Comparison of ENCODE assay signal across 13 cellular contexts in the genomic region with DNA sequence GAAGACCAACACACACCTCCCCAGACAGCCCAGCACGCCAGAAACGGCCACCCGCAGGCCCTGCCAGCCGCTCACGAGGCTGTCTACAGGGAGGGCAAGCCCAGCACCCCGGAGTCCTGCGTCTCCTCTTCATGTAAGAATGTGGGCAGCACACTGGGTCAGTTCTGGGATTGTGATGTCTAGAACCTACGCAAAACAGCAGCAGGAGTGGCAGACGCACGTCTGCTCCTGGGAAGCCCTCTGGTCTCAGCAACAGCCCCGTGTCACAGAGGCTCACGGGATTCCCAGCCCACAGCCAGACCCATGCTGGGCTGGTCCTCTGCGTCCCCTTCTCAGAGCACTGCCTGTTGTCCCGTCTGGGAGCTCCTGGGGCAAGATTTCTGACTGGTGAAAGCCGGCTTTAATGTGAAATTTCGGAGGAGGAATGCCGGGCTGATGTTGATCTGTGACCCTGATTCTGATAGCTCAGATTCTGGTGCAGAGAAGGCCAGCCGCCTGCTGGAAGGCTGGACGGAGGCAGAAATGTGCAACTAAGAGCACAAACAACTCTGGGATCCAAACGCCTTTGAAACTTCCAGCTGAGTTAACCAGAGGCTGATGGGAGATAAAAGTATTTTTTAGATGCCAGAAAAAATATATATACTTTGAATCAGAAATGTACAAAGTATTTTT. TPM values are rescaled to one million over a fixed set of nuclear protein-coding genes. Genes with fewer than 3 reads are reported as not detected.
DNase-seq lines count a peak whose midpoint lies in the region; TF ChIP-seq lines count a peak whose summit lies in the region.
"Had no signal": no experiment of that assay in that cellular context is flagged by ENCODE, and none has a peak within 500 bp of the region (broad histone marks: within the 10 kb centered on the region; RNA-seq: fewer than 3 reads in every experiment).

No MANE protein-coding gene starts in this region.

- peaks cover 16% of the 10 kb centered on the region for H3K4me1 Mint-ChIP-seq in nephron
- H3K4me1 Mint-ChIP-seq in activated T-cell treated with anti-CD3 and anti-CD28 coated beads, Interleukin-2, amount 50 U/mL, for 24 hours (ENCODE audit: low read depth): no peaks in the 10 kb centered on the region

- in situ Hi-C loops in transverse colon (cut with MboI; ENCODE audit: low pct_ligation_motif_present in 1 of 4, low pct_unique_long_range_greater_than_20kb in 1 of 4, low sequenced_read_pairs in 3 of 4): no loop called here

- peaks cover 2% of the 10 kb centered on the region for H3K27me3 Mint-ChIP-seq in nephron (ENCODE audit: low read depth)
- no peaks in the 10 kb centered on the region for H3K27me3 Mint-ChIP-seq in activated T-cell treated with anti-CD3 and anti-CD28 coated beads, Interleukin-2, amount 50 U/mL, for 24 hours

- no peaks in the 10 kb centered on the region for H3K9me2 ChIP-seq in SK-N-SH

- peak overlapping the region in 1 of 3 experiments; percentile 41 for H3K4me3 Mint-ChIP-seq in nephron
- no peak overlapping the region for H3K4me3 Mint-ChIP-seq in activated T-cell treated with anti-CD3 and anti-CD28 coated beads, Interleukin-2, amount 50 U/mL, for 24 hours

- H3K9ac ChIP-seq in SK-N-SH: no peak overlapping the region

- 80% methylated on average over 15 of the region's 20 CpGs for WGBS in SK-N-SH (ENCODE audit: low lambda C conversion rate)
- 74% methylated on average over 20 of the region's 20 CpGs; no CpG with 5 or more reads in 1 of the 2 donors for WGBS in transverse colon (ENCODE audit: low coverage in 1 of 2), 2 donors

- no peaks in the 10 kb centered on the region for H3K36me3 ChIP-seq in SK-N-SH (replicated peaks in 1 of 2; ENCODE audit: control insufficient read depth in 1 of 2, insufficient read depth in 2 of 2, low read length in 1 of 2)
- no peaks in the 10 kb centered on the region for H3K36me3 ChIP-seq in transverse colon

- peaks cover 0 to 51% of the 10 kb centered on the region in 2 experiments; a peak in 2 of 4 replicates for H3K4me1 ChIP-seq in SK-N-SH (ENCODE audit: control insufficient read depth in 1 of 2, insufficient read depth in 2 of 2, low read depth in 1 of 2, low read length in 1 of 2)
- H3K4me1 ChIP-seq in transverse colon: peaks cover 0 to 5% (median 0%) of the 10 kb centered on the region in 4 donors

- no peaks in the 10 kb centered on the region for H3K9me3 Mint-ChIP-seq in nephron
- no peaks in the 10 kb centered on the region for H3K9me3 Mint-ChIP-seq in activated T-cell treated with anti-CD3 and anti-CD28 coated beads, Interleukin-2, amount 50 U/mL, for 24 hours

- POLR2A ChIA-PET in SK-N-SH (lab: Yijun Ruan, JAX): interaction anchor here (1.5 kb wide), 1 partner anchor 10 kb away, joined by 7 read pairs; no protein-coding TSS in a partner anchor

- no peaks in the 10 kb centered on the region for H3F3A ChIP-seq in SK-N-SH (replicated peaks; ENCODE audit: insufficient read depth)

- CTCF ChIA-PET in SK-N-SH (lab: Yijun Ruan, JAX): interaction anchor here (0.8 to 2.1 kb wide), 6 partner anchors 9 to 303 kb away, joined by 3 to 7 read pairs (median 3); no protein-coding TSS in a partner anchor

- no peak for TF ChIP-seq POLR2A in transverse colon (IDR thresholded peaks at IDR 0.05)

- H4K20me1 ChIP-seq in SK-N-SH (ENCODE audit: insufficient read depth): no peaks in the 10 kb centered on the region

- TF ChIP-seq CTCF in SK-N-SH (IDR thresholded peaks at IDR 0.05): no peak
- no peak for TF ChIP-seq CTCF in fibroblast of villous mesenchyme (IDR thresholded peaks at IDR 0.05; ENCODE audit: insufficient read depth, low read depth, low read length)
- no peak for TF ChIP-seq CTCF in nephron (IDR thresholded peaks at IDR 0.05; ENCODE audit: unreplicated experiment in 3 of 3)
- TF ChIP-seq CTCF in transverse colon (IDR thresholded peaks at IDR 0.05): no peak

- no peak overlapping the region for H3K4me2 ChIP-seq in SK-N-SH

- H3K27ac Mint-ChIP-seq in nephron: peak overlapping the region; percentile 62 to 93 (median 90)
- no peak overlapping the region for H3K27ac Mint-ChIP-seq in activated T-cell treated with anti-CD3 and anti-CD28 coated beads, Interleukin-2, amount 50 U/mL, for 24 hours

- H3K79me2 ChIP-seq in SK-N-SH (ENCODE audit: insufficient read depth): no peaks in the 10 kb centered on the region

- peak overlapping the region in 1 of 2 experiments; percentile 86; a peak in 2 of 4 replicates for H3K27ac ChIP-seq in SK-N-SH (ENCODE audit: low read depth in 2 of 2, low read length in 1 of 2)
- H3K27ac ChIP-seq in transverse colon: peak overlapping the region in 3 of 4 donors; percentile 5 to 61 (median 8)

- no peak overlapping the region for H2AFZ ChIP-seq in SK-N-SH (ENCODE audit: low read depth)

- H3K27me3 ChIP-seq in SK-N-SH (ENCODE audit: insufficient read depth) (no peaks in the 10 kb centered on the region), transverse colon (no peaks in the 10 kb centered on the region)

- TF ChIP-seq RAD21 in SK-N-SH (IDR thresholded peaks at IDR 0.05; ENCODE audit: low read length): no peak

- DNase-seq in SK-N-SH (peak; percentile 77), fibroblast of villous mesenchyme (ENCODE audit: low read depth) (peak; percentile 34), transverse colon (no peak), GDM1 (lab: John Stamatoyannopoulos, UW) (no peak), AML-193 (lab: John Stamatoyannopoulos, UW) (no peak)
- DNase-seq in activated T-cell treated with anti-CD3 and anti-CD28 coated beads, Interleukin-2, amount 50 U/mL, for 24 hours: no peak
- DNase-seq: activated effector memory CD4-positive, alpha-beta T cell treated with anti-CD3 and anti-CD28 coated beads, Interleukin-2, amount 50 U/mL, for 16 hours; C1 segment of cervical spinal cord; kidney glomerular epithelial cell; NCI-H1092; NCI-H2227 treated with DMSO at 0.1 percent for 48 hours; stimulated activated naive CD8-positive, alpha-beta T cell treated with anti-CD3 and anti-CD28 coated beads, Interleukin-15, Interleukin-2, amounts not matched to agents 100 U/mL and 50 U/mL, for 24 hours had no signal

- no peak for TF ChIP-seq EP300 in SK-N-SH (IDR thresholded peaks at IDR 0.05; ENCODE audit: borderline replicate concordance in 1 of 2, low read depth in 1 of 2, low read length in 1 of 2)
- TF ChIP-seq EP300 in transverse colon (IDR thresholded peaks at IDR 0.05; ENCODE audit: low read depth): no peak

- intact Hi-C loops in transverse colon (cut with DNase I; ENCODE audit: low total_unique reads): no loop called here

- no peaks in the 10 kb centered on the region for H3K9me3 ChIP-seq in SK-N-SH
- no peaks in the 10 kb centered on the region for H3K9me3 ChIP-seq in transverse colon

- H3K4me3 ChIP-seq in SK-N-SH (ENCODE audit: low read depth in 2 of 2, low read length in 1 of 2) (no peak overlapping the region), fibroblast of villous mesenchyme (ENCODE audit: low read depth, low read length) (no peak overlapping the region), transverse colon (no peak overlapping the region)

- peaks cover 12% of the 10 kb centered on the region for H3K36me3 Mint-ChIP-seq in nephron (ENCODE audit: low read depth)
- no peaks in the 10 kb centered on the region for H3K36me3 Mint-ChIP-seq in activated T-cell treated with anti-CD3 and anti-CD28 coated beads, Interleukin-2, amount 50 U/mL, for 24 hours (ENCODE audit: low read depth)

TF ChIP-seq in SK-N-SH, 30 proteins besides CTCF, POLR2A, EP300 and RAD21:
- TF ChIP-seq RFX5 (IDR thresholded peaks at IDR 0.05; ENCODE audit: low read length): no peak
- TF ChIP-seq, protein P1, sequence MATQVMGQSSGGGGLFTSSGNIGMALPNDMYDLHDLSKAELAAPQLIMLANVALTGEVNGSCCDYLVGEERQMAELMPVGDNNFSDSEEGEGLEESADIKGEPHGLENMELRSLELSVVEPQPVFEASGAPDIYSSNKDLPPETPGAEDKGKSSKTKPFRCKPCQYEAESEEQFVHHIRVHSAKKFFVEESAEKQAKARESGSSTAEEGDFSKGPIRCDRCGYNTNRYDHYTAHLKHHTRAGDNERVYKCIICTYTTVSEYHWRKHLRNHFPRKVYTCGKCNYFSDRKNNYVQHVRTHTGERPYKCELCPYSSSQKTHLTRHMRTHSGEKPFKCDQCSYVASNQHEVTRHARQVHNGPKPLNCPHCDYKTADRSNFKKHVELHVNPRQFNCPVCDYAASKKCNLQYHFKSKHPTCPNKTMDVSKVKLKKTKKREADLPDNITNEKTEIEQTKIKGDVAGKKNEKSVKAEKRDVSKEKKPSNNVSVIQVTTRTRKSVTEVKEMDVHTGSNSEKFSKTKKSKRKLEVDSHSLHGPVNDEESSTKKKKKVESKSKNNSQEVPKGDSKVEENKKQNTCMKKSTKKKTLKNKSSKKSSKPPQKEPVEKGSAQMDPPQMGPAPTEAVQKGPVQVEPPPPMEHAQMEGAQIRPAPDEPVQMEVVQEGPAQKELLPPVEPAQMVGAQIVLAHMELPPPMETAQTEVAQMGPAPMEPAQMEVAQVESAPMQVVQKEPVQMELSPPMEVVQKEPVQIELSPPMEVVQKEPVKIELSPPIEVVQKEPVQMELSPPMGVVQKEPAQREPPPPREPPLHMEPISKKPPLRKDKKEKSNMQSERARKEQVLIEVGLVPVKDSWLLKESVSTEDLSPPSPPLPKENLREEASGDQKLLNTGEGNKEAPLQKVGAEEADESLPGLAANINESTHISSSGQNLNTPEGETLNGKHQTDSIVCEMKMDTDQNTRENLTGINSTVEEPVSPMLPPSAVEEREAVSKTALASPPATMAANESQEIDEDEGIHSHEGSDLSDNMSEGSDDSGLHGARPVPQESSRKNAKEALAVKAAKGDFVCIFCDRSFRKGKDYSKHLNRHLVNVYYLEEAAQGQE (IDR thresholded peaks at IDR 0.05; ENCODE audit: low read depth, low read length): no peak
- TF ChIP-seq FOXJ3 (CRISPR knock-in tag; IDR thresholded peaks at IDR 0.05): 0 out of 2 replicates have a peak, but pooled peaks have one; percentile 20
- TF ChIP-seq TAF1 (IDR thresholded peaks at IDR 0.05; ENCODE audit: borderline replicate concordance, low read depth, low read length): no peak
- TF ChIP-seq TEAD4 (IDR thresholded peaks at IDR 0.05; ENCODE audit: borderline replicate concordance, insufficient read depth): no peak
- no peak for TF ChIP-seq CHD2 (IDR thresholded peaks at IDR 0.05; ENCODE audit: low read length, partially characterized antibody)
- TF ChIP-seq ELF1 (IDR thresholded peaks at IDR 0.05): no peak
TF ChIP-seq in SK-N-SH: peak in this region for 1.

RNA-seq across cellular contexts. Expression of a gene that starts 39.6 kb away (rescaled TPM):
- polyA plus RNA-seq in SK-N-SH (2012; rRNA removed): 0.05 and 0.12 TPM in 2 replicates
- polyA plus RNA-seq in SK-N-SH (2012; cell fraction: cytosol; rRNA removed): 0.04 TPM in 2 replicates
- 0.19 and 0.30 TPM in 2 replicates for polyA plus RNA-seq in SK-N-SH (2012; cell fraction: nucleus; rRNA removed)
- total RNA-seq in fibroblast of villous mesenchyme: 0.43 and 0.64 TPM in 2 replicates
- 100 to 1,000 TPM in 1 of 4 donors, 10 to 100 TPM in 3; 41.8 to 113 (median 55.2) TPM for total RNA-seq in transverse colon

Comparison
In these comparisons a context has a peak if more than half of its experiments do, and no peak if none do; other contexts are left out.
1. DNase-seq: peak in SK-N-SH (single experiment) and fibroblast of villous mesenchyme (single experiment); none in transverse colon (single experiment), GDM1 (single experiment), activated T-cell treated with anti-CD3 and anti-CD28 coated beads, Interleukin-2, amount 50 U/mL, for 24 hours (single experiment) and AML-193 (0 of 2).
2. RNA of a gene that starts 39.6 kb away (total RNA-seq): 41.8 to 113 TPM in transverse colon; 0.43 to 0.64 TPM in fibroblast of villous mesenchyme; every median in the first group is over 10 times any median in the second.